In genomic region chr10:71747808-71748523, GRCh38 we compare ENCODE assay signal across 9 cellular contexts. TPM values are rescaled to one million over a fixed set of nuclear protein-coding genes. Genes with fewer than 3 reads are reported as not detected.
DNase-seq lines count a peak whose midpoint lies in the region; ATAC-seq and TF ChIP-seq lines count a peak whose summit lies in the region.
"Had no signal": no experiment of that assay in that cellular context is flagged by ENCODE, and none has a peak within 500 bp of the region (broad histone marks: within the 10 kb centered on the region; RNA-seq: fewer than 3 reads in every experiment).

No MANE protein-coding gene starts in this region.

- H3K4me3 Mint-ChIP-seq in natural killer cell treated with Interleukin-12 subunit alpha and Interleukin-12 subunit beta and Interleukin-15 and Interleukin-18, amount 100 ng/mL, for 72 hours = peak overlapping the region; percentile 89

- no peaks in the 10 kb centered on the region for H3K9me3 ChIP-seq in Loucy (ENCODE audit: insufficient read depth, low read depth, low read length)

- peak; percentile 71 for DNase-seq in CMK (ENCODE audit: low read depth)
- peak; percentile 67 for DNase-seq in dermis blood vessel endothelial cell
- DNase-seq in natural killer cell treated with Interleukin-12 subunit alpha and Interleukin-12 subunit beta and Interleukin-15 and Interleukin-18, amount 100 ng/mL, for 72 hours (ENCODE audit: low spot score) = no peak
- no peak for DNase-seq in HuH-7.5 (ENCODE audit: low spot score)
- DNase-seq in iPS-NIHi11 (ENCODE audit: low spot score) = no peak
- no peak for DNase-seq in COR-L47 (lab: John Stamatoyannopoulos, UW)
- no peak for DNase-seq in iPS-NIHi7 (ENCODE audit: extremely low spot score)
- DNase-seq: NCI-H146 had no signal

- H3K9me2 ChIP-seq in Loucy (replicated peaks; ENCODE audit: low read depth, low read length) = no peaks in the 10 kb centered on the region

- no peaks in the 10 kb centered on the region for H4K20me1 ChIP-seq in Loucy (ENCODE audit: insufficient read depth, low read length, poor library complexity, severe bottlenecking)

- no peaks in the 10 kb centered on the region for H3K27me3 ChIP-seq in Loucy (ENCODE audit: insufficient read depth, low read length, poor library complexity, severe bottlenecking)

- H2AFZ ChIP-seq in Loucy (ENCODE audit: low read length) = no peak overlapping the region

- no peaks in the 10 kb centered on the region for H3K36me3 Mint-ChIP-seq in natural killer cell treated with Interleukin-12 subunit alpha and Interleukin-12 subunit beta and Interleukin-15 and Interleukin-18, amount 100 ng/mL, for 72 hours

- H3K9ac ChIP-seq in Loucy (ENCODE audit: low read depth, low read length, poor library complexity, severe bottlenecking) = peak overlapping the region; percentile 75

- peak overlapping the region; percentile 45 for H3K4me3 ChIP-seq in Loucy (ENCODE audit: low read length, poor library complexity, severe bottlenecking)

- no peaks in the 10 kb centered on the region for H3K27me3 Mint-ChIP-seq in natural killer cell treated with Interleukin-12 subunit alpha and Interleukin-12 subunit beta and Interleukin-15 and Interleukin-18, amount 100 ng/mL, for 72 hours

- no peak for ATAC-seq in natural killer cell treated with Interleukin-12 subunit alpha and Interleukin-12 subunit beta and Interleukin-15 and Interleukin-18, amount 100 ng/mL, for 72 hours

- no peaks in the 10 kb centered on the region for H3K36me3 ChIP-seq in Loucy (ENCODE audit: insufficient read depth, low read length)

- H3K79me2 ChIP-seq in Loucy (ENCODE audit: insufficient read depth, low read length) = no peaks in the 10 kb centered on the region

- TF ChIP-seq CTCF in Loucy (conservative IDR thresholded peaks at IDR 0.05; ENCODE audit: low read length) = no peak

- H3K27ac Mint-ChIP-seq in natural killer cell treated with Interleukin-12 subunit alpha and Interleukin-12 subunit beta and Interleukin-15 and Interleukin-18, amount 100 ng/mL, for 72 hours = peak overlapping the region; percentile 97 to 99

- H3K9me3 Mint-ChIP-seq in natural killer cell treated with Interleukin-12 subunit alpha and Interleukin-12 subunit beta and Interleukin-15 and Interleukin-18, amount 100 ng/mL, for 72 hours = no peaks in the 10 kb centered on the region

- peaks cover 80% of the 10 kb centered on the region for H3K4me1 ChIP-seq in Loucy (ENCODE audit: insufficient read depth, low read length, poor library complexity, severe bottlenecking)

- peak overlapping the region; percentile 68 for H3K4me2 ChIP-seq in Loucy (ENCODE audit: low read depth, low read length, poor library complexity, severe bottlenecking)

- peaks cover 71 to 78% of the 10 kb centered on the region in 2 donors for H3K4me1 Mint-ChIP-seq in natural killer cell treated with Interleukin-12 subunit alpha and Interleukin-12 subunit beta and Interleukin-15 and Interleukin-18, amount 100 ng/mL, for 72 hours (ENCODE audit: low read depth in 2 of 2)

- peaks cover 9% of the 10 kb centered on the region for H3F3A ChIP-seq in Loucy (ENCODE audit: low read depth)

RNA-seq across cellular contexts. Expression of gene VSIR, which starts 25.4 kb away (rescaled TPM):
- 25.1 and 42.2 TPM in 2 replicates for total RNA-seq in dermis blood vessel endothelial cell
- total RNA-seq in natural killer cell treated with Interleukin-12 subunit alpha and Interleukin-12 subunit beta and Interleukin-15 and Interleukin-18, amount 100 ng/mL, for 72 hours = 10 to 100 TPM; 18.8 to 19.7 TPM

RNA-seq across cellular contexts. Expression of gene C10orf105, which starts 28.4 kb away (rescaled TPM):
- under 0.01 and 0.05 TPM in 2 replicates for total RNA-seq in dermis blood vessel endothelial cell
- total RNA-seq in natural killer cell treated with Interleukin-12 subunit alpha and Interleukin-12 subunit beta and Interleukin-15 and Interleukin-18, amount 100 ng/mL, for 72 hours = not detected

Comparison
In these comparisons a context has a peak if more than half of its experiments do, and no peak if none do; other contexts are left out.
1. DNase-seq: peak in CMK (single experiment) and dermis blood vessel endothelial cell (single experiment); none in natural killer cell treated with Interleukin-12 subunit alpha and Interleukin-12 subunit beta and Interleukin-15 and Interleukin-18, amount 100 ng/mL, for 72 hours (single experiment), HuH-7.5 (single experiment), iPS-NIHi11 (single experiment), COR-L47 (single experiment) and iPS-NIHi7 (single experiment).